ENCODE assay signal across 8 cellular contexts in genomic region chr16:1781254-1781653, GRCh38. TPM values are rescaled to one million over a fixed set of nuclear protein-coding genes. Genes with fewer than 3 reads are reported as not detected.
DNase-seq lines count a peak whose midpoint lies in the region; ATAC-seq, FAIRE-seq and TF ChIP-seq lines count a peak whose summit lies in the region.

No MANE protein-coding gene starts in this region.

- 85% methylated on average over 18 of the region's 20 CpGs for WGBS in A549 (ENCODE audit: missing lambda C conversion rate)

- H3K9me3 ChIP-seq in A549: no peaks in the 10 kb centered on the region
- H3K9me3 ChIP-seq in Loucy (ENCODE audit: insufficient read depth, low read depth, low read length): no peaks in the 10 kb centered on the region
- H3K9me3 ChIP-seq in muscle layer of colon (ENCODE audit: low read length): no peaks in the 10 kb centered on the region

- CTCF ChIA-PET in A549 (lab: Yijun Ruan, JAX): interaction anchor here (0.7 to 2.9 kb wide), 4 partner anchors 10 to 148 kb away, joined by 3 to 15 read pairs (median 6); partner anchors contain the start of genes EME2, MAPK8IP3, MRPS34 and NME3

- H3K27me3 ChIP-seq in Loucy (ENCODE audit: insufficient read depth, low read length, poor library complexity, severe bottlenecking) (no peaks in the 10 kb centered on the region), dorsolateral prefrontal cortex (no peaks in the 10 kb centered on the region), muscle layer of colon (ENCODE audit: control insufficient read depth in 1 of 2, insufficient read depth in 2 of 2, low read length in 2 of 2) (no peaks in the 10 kb centered on the region)

- H3K36me3 ChIP-seq in Loucy (ENCODE audit: insufficient read depth, low read length) (no peaks in the 10 kb centered on the region), muscle layer of colon (ENCODE audit: insufficient read depth, low read length) (peaks cover 30% of the 10 kb centered on the region)

- peaks cover 4% of the 10 kb centered on the region for H4K20me1 ChIP-seq in Loucy (ENCODE audit: insufficient read depth, low read length, poor library complexity, severe bottlenecking)

- no peak overlapping the region for H2AFZ ChIP-seq in Loucy (ENCODE audit: low read length)

- intact Hi-C loops in dorsolateral prefrontal cortex (cut with DNase I): no loop called here

- FAIRE-seq in A549 (lab: Jason Lieb, UNC): no peak

- H3K9ac ChIP-seq in Loucy (ENCODE audit: low read depth, low read length, poor library complexity, severe bottlenecking) (peak overlapping the region; percentile 64), muscle layer of colon (ENCODE audit: low read length) (peak overlapping the region; percentile 33)

- H3K79me2 ChIP-seq in Loucy (ENCODE audit: insufficient read depth, low read length): peaks cover 54% of the 10 kb centered on the region

- no peak for ATAC-seq in A549
- no peak for ATAC-seq in HG03442 (IDR thresholded peaks at IDR 0.05; ENCODE audit: unreplicated experiment)
- ATAC-seq in HG03135 (IDR thresholded peaks at IDR 0.05; ENCODE audit: unreplicated experiment): no peak

- TF ChIP-seq CTCF in A549 (IDR thresholded peaks at IDR 0.05) (no peak), Loucy (conservative IDR thresholded peaks at IDR 0.05; ENCODE audit: low read length) (no peak), dorsolateral prefrontal cortex (IDR thresholded peaks at IDR 0.05 in 54 of 56, conservative IDR thresholded peaks at IDR 0.05 in 2 of 56; ENCODE audit: low read depth in 1 of 56, partially characterized antibody in 56 of 56) (no peak)

- H3F3A ChIP-seq in Loucy (ENCODE audit: low read depth): no peaks in the 10 kb centered on the region

- H3K4me1 ChIP-seq in A549: peaks cover 22% of the 10 kb centered on the region; the same call in 2 of the 3 replicates
- H3K4me1 ChIP-seq in Loucy (ENCODE audit: insufficient read depth, low read length, poor library complexity, severe bottlenecking): no peaks in the 10 kb centered on the region
- H3K4me1 ChIP-seq in muscle layer of colon (ENCODE audit: insufficient read depth, low read length): peaks cover 28% of the 10 kb centered on the region

- TF ChIP-seq EP300 in A549 (IDR thresholded peaks at IDR 0.05): no peak

- POLR2A ChIA-PET in A549 (lab: Yijun Ruan, JAX): interaction anchor here (2.0 kb wide), 1 partner anchor 10 kb away, joined by 46 read pairs; the partner anchor contains the start of genes EME2, MRPS34 and NME3

- H3K27ac ChIP-seq in A549 (peak overlapping the region; percentile 65 to 90; a peak in 5 of 6 replicates), dorsolateral prefrontal cortex (peak overlapping the region in 33 of 59 donors; percentile 23 to 93 (median 86)), muscle layer of colon (ENCODE audit: low read depth, low read length) (no peak overlapping the region)

- TF ChIP-seq RAD21 in A549 (conservative IDR thresholded peaks at IDR 0.05 in 1 of 2, IDR thresholded peaks at IDR 0.05 in 1 of 2): no peak

- H3K4me2 ChIP-seq in A549 (peak overlapping the region; percentile 83), Loucy (ENCODE audit: low read depth, low read length, poor library complexity, severe bottlenecking) (peak overlapping the region; percentile 75)

- H3K4me3 ChIP-seq in A549 (peak overlapping the region; percentile 74), Loucy (ENCODE audit: low read length, poor library complexity, severe bottlenecking) (peak overlapping the region; percentile 93), dorsolateral prefrontal cortex (peak overlapping the region; percentile 59 to 99 (median 87)), muscle layer of colon (ENCODE audit: low read depth in 1 of 2, low read length in 2 of 2) (peak overlapping the region; percentile 65 to 70)

- DNase-seq in A549 (ENCODE audit: low read depth in 1 of 2, low spot score in 1 of 2): no peak
- peak in 1 of 10 donors; percentile 40 for DNase-seq in dorsolateral prefrontal cortex
- DNase-seq in DMS153 (lab: John Stamatoyannopoulos, UW): no peak
- no peak for DNase-seq in HuH-7 (ENCODE audit: low spot score)

- TF ChIP-seq POLR2A in A549 (IDR thresholded peaks at IDR 0.05; ENCODE audit: low read length): no peak

- H3K9me2 ChIP-seq in Loucy (replicated peaks; ENCODE audit: low read depth, low read length): no peaks in the 10 kb centered on the region

TF ChIP-seq in A549, 52 proteins besides CTCF, POLR2A, EP300 and RAD21 (continues in another document):
- TF ChIP-seq ESRRA (IDR thresholded peaks at IDR 0.05; ENCODE audit: borderline replicate concordance, low read length) (no peak), MAX (IDR thresholded peaks at IDR 0.05) (no peak), RFX5 (IDR thresholded peaks at IDR 0.05) (no peak), CHD2 (IDR thresholded peaks at IDR 0.05; ENCODE audit: low read length, partially characterized antibody) (no peak), RARB (CRISPR knock-in tag; IDR thresholded peaks at IDR 0.05) (no peak), GATA3 (IDR thresholded peaks at IDR 0.05; ENCODE audit: borderline replicate concordance) (no peak), MAFK (IDR thresholded peaks at IDR 0.05; ENCODE audit: partially characterized antibody) (no peak), FOSL2 (IDR thresholded peaks at IDR 0.05) (no peak), FOSL2 (CRISPR knock-in tag; IDR thresholded peaks at IDR 0.05) (no peak), EHF (CRISPR knock-in tag; IDR thresholded peaks at IDR 0.05) (no peak), HEYL (CRISPR knock-in tag; IDR thresholded peaks at IDR 0.05) (no peak), HOXB5 (CRISPR knock-in tag; IDR thresholded peaks at IDR 0.05) (no peak), ZSCAN20 (CRISPR knock-in tag; IDR thresholded peaks at IDR 0.05) (no peak), KDM1A (IDR thresholded peaks at IDR 0.05; ENCODE audit: low read depth) (no peak), ZNF302 (CRISPR knock-in tag; IDR thresholded peaks at IDR 0.05) (no peak), JUNB (IDR thresholded peaks at IDR 0.05) (no peak), MAZ (IDR thresholded peaks at IDR 0.05; ENCODE audit: borderline replicate concordance, low read depth, low read length) (no peak), MYC (IDR thresholded peaks at IDR 0.05; ENCODE audit: borderline replicate concordance, low read length) (no peak), E2F6 (IDR thresholded peaks at IDR 0.05; ENCODE audit: borderline replicate concordance, low read depth) (no peak)

RNA-seq across cellular contexts. Expression of gene SPSB3, which starts 1.1 kb away (rescaled TPM):
- polyA plus RNA-seq in A549 (2011; rRNA removed): 9.2 and 10.6 TPM in 2 replicates
- 20.8 and 26.8 TPM in 2 replicates for polyA plus RNA-seq in A549 (2012; cell fraction: cytosol; rRNA removed)
- polyA plus RNA-seq in A549 (2012; cell fraction: nucleus; rRNA removed): 88.1 and 104 TPM in 2 replicates
- polyA plus RNA-seq in A549 (2017; fragmentation: RNase III; extraction: RNeasy Plus Mini Kit Qiagen cat#74134 plus additional on column Dnase treatment): 10.6 to 17.3 TPM (median 14.6 TPM) in 3 replicates
- polyA minus RNA-seq in A549 (2011; rRNA and poly(A)+ RNA removed): 7.2 and 7.4 TPM in 2 replicates
- 10 to 100 TPM; 34.3 to 62.3 (median 48.9) TPM for total RNA-seq in dorsolateral prefrontal cortex

RNA-seq across cellular contexts. Expression of gene NUBP2, which starts 1.5 kb away (rescaled TPM):
- polyA plus RNA-seq in A549 (2011; rRNA removed) (21.9 and 24.7 TPM in 2 replicates), A549 (2017; fragmentation: RNase III; extraction: RNeasy Plus Mini Kit Qiagen cat#74134 plus additional on column Dnase treatment) (58.9 to 65.3 TPM (median 60.7 TPM) in 3 replicates)
- 94.4 and 129 TPM in 2 replicates for polyA plus RNA-seq in A549 (2012; cell fraction: cytosol; rRNA removed)
- 147 and 177 TPM in 2 replicates for polyA plus RNA-seq in A549 (2012; cell fraction: nucleus; rRNA removed)
- polyA minus RNA-seq in A549 (2011; rRNA and poly(A)+ RNA removed): 9.3 and 9.5 TPM in 2 replicates
- 10 to 100 TPM; 29.7 to 55.7 (median 39.2) TPM for total RNA-seq in dorsolateral prefrontal cortex

RNA-seq across cellular contexts. Expression of gene MRPS34, which starts 8.3 kb away (rescaled TPM):
- polyA plus RNA-seq in A549 (2011; rRNA removed) (105 and 118 TPM in 2 replicates), A549 (2017; fragmentation: RNase III; extraction: RNeasy Plus Mini Kit Qiagen cat#74134 plus additional on column Dnase treatment) (210 to 220 TPM (median 214 TPM) in 3 replicates)
- 247 and 255 TPM in 2 replicates for polyA plus RNA-seq in A549 (2012; cell fraction: cytosol; rRNA removed)
- polyA plus RNA-seq in A549 (2012; cell fraction: nucleus; rRNA removed): 134 and 202 TPM in 2 replicates
- polyA minus RNA-seq in A549 (2011; rRNA and poly(A)+ RNA removed): 33.4 and 34.5 TPM in 2 replicates
- total RNA-seq in dorsolateral prefrontal cortex: 10 to 100 TPM; 37.4 to 77.9 (median 58.6) TPM

RNA-seq across cellular contexts. Expression of gene EME2, which starts 8.6 kb away (rescaled TPM):
- polyA plus RNA-seq in A549 (2011; rRNA removed) (2.9 and 3.7 TPM in 2 replicates), A549 (2017; fragmentation: RNase III; extraction: RNeasy Plus Mini Kit Qiagen cat#74134 plus additional on column Dnase treatment) (13.0 to 17.3 TPM (median 16.5 TPM) in 3 replicates)
- polyA plus RNA-seq in A549 (2012; cell fraction: cytosol; rRNA removed): 7.0 and 8.9 TPM in 2 replicates
- 77.2 and 97.0 TPM in 2 replicates for polyA plus RNA-seq in A549 (2012; cell fraction: nucleus; rRNA removed)
- polyA minus RNA-seq in A549 (2011; rRNA and poly(A)+ RNA removed): 3.7 and 3.8 TPM in 2 replicates
- total RNA-seq in dorsolateral prefrontal cortex: 10 to 100 TPM; 12.6 to 44.4 (median 21.7) TPM

RNA-seq across cellular contexts. Expression of gene NME3, which starts 9.9 kb away (rescaled TPM):
- polyA plus RNA-seq in A549 (2011; rRNA removed) (15.2 and 15.7 TPM in 2 replicates), A549 (2017; fragmentation: RNase III; extraction: RNeasy Plus Mini Kit Qiagen cat#74134 plus additional on column Dnase treatment) (46.4 to 59.2 TPM (median 49.9 TPM) in 3 replicates)
- 64.9 and 82.8 TPM in 2 replicates for polyA plus RNA-seq in A549 (2012; cell fraction: cytosol; rRNA removed)
- polyA plus RNA-seq in A549 (2012; cell fraction: nucleus; rRNA removed): 175 and 253 TPM in 2 replicates
- 2.2 and 3.0 TPM in 2 replicates for polyA minus RNA-seq in A549 (2011; rRNA and poly(A)+ RNA removed)
- total RNA-seq in dorsolateral prefrontal cortex: 10 to 100 TPM; 39.2 to 88.9 (median 58.5) TPM
